In genomic region chr13:110347088-110347487, GRCh38 we compare ENCODE assay signal across 17 cellular contexts. TPM values are rescaled to one million over a fixed set of nuclear protein-coding genes. Genes with fewer than 3 reads are reported as not detected.
DNase-seq lines count a peak whose midpoint lies in the region; ATAC-seq and TF ChIP-seq lines count a peak whose summit lies in the region.
"Had no signal": no experiment of that assay in that cellular context is flagged by ENCODE, and none has a peak within 500 bp of the region (broad histone marks: within the 10 kb centered on the region; RNA-seq: fewer than 3 reads in every experiment).

No MANE protein-coding gene starts in this region.

- no TSS peak for BruUV-seq in MCF 10A (replicated peaks; lab: Mats Ljungman, UMichigan)

- H3K4me2 ChIP-seq in GM23248 (ENCODE audit: unreplicated experiment), result peak overlapping the region; percentile 70
- H3K4me2 ChIP-seq: GM23338 had no signal

- peaks cover 59% of the 10 kb centered on the region for H3K4me1 Mint-ChIP-seq in MCF 10A (ENCODE audit: insufficient read depth, unreplicated experiment)
- H3K4me1 Mint-ChIP-seq: activated B cell treated with CpG ODN at 0.5 μM for 24 hours; activated CD8-positive, alpha-beta memory T cell treated with anti-CD3 and anti-CD28 coated beads, Interleukin-2, amount 10 ng/mL, durations not matched to agents 7 days and 5 days had no signal

- H3K9me3 Mint-ChIP-seq in MCF 10A (ENCODE audit: unreplicated experiment), result no peaks in the 10 kb centered on the region
- H3K9me3 Mint-ChIP-seq: activated B cell treated with CpG ODN at 0.5 μM for 24 hours, GM23338 had no signal

- no peak for ATAC-seq in lower lobe of right lung
- ATAC-seq in HG03045 (IDR thresholded peaks at IDR 0.05; ENCODE audit: unreplicated experiment), result no peak
- ATAC-seq: activated CD8-positive, alpha-beta memory T cell treated with anti-CD3 and anti-CD28 coated beads, Interleukin-2, amount 10 ng/mL, durations not matched to agents 7 days and 5 days; GM23338; Panc1 had no signal

- H3F3A ChIP-seq in GM23248 (ENCODE audit: insufficient read depth), result peaks cover 18% of the 10 kb centered on the region

- no peak for TF ChIP-seq CTCF in MCF 10A (IDR thresholded peaks at IDR 0.05; ENCODE audit: unreplicated experiment)
- no peak for TF ChIP-seq CTCF in lower lobe of right lung (IDR thresholded peaks at IDR 0.05)
- no peak for TF ChIP-seq CTCF in GM13977 (IDR thresholded peaks at IDR 0.05; ENCODE audit: extremely low read depth, insufficient read depth, missing control alignments)

- CTCF ChIA-PET in MCF 10A (lab: Yijun Ruan, JAX), result interaction anchor here (0.6 to 2.0 kb wide), 2 partner anchors 65 to 1080 kb away, joined by 5 to 9 read pairs; no protein-coding TSS in a partner anchor

- H3K4me3 ChIP-seq in GM23248 (no peak overlapping the region), lower lobe of right lung (no peak overlapping the region), skin epidermis (no peak overlapping the region)
- H3K4me3 ChIP-seq: dorsolateral prefrontal cortex, GM23338, MG63, ovary, testis had no signal

- H3K9me3 ChIP-seq in GM23248 (ENCODE audit: low read depth) (no peaks in the 10 kb centered on the region), lower lobe of right lung (no peaks in the 10 kb centered on the region)
- H3K9me3 ChIP-seq: MG63, ovary, testis had no signal

- in situ Hi-C loops in GM23248 (cut with MboI), result no loop called here
- in situ Hi-C loops in GM13977 (cut with MboI; ENCODE audit: low pct_unique_long_range_greater_than_20kb, low sequenced_read_pairs, unreplicated experiment), result no loop called here

- no peak for DNase-seq in GM23248
- no peak for DNase-seq in MCF 10A (ENCODE audit: unreplicated experiment)
- DNase-seq in lower lobe of right lung, result no peak
- DNase-seq in GM13977 (ENCODE audit: low spot score), result no peak
- DNase-seq in NCI-H82 treated with DMSO at 0.1 percent for 48 hours (lab: John Stamatoyannopoulos, UW; ENCODE audit: unreplicated experiment), result no peak
- no peak for DNase-seq in DMS79 (lab: John Stamatoyannopoulos, UW)
- DNase-seq: activated B cell treated with CpG ODN at 0.5 μM for 24 hours; activated CD8-positive, alpha-beta memory T cell treated with anti-CD3 and anti-CD28 coated beads, Interleukin-2, amount 10 ng/mL, durations not matched to agents 7 days and 5 days; activated gamma-delta T cell treated with Interleukin-2 at 50 U/mL for 16 hours; dorsolateral prefrontal cortex; ovary; testis had no signal

- 90% methylated on average over 3 of the region's 3 CpGs for WGBS in GM23248 (ENCODE audit: low coverage in 1 of 2, low lambda C conversion rate in 2 of 2, missing lambda C conversion rate in 2 of 2), 2 experiments

- H3K27ac Mint-ChIP-seq in MCF 10A (ENCODE audit: low read depth, unreplicated experiment), result peak overlapping the region; percentile 95
- H3K27ac Mint-ChIP-seq: activated B cell treated with CpG ODN at 0.5 μM for 24 hours; activated CD8-positive, alpha-beta memory T cell treated with anti-CD3 and anti-CD28 coated beads, Interleukin-2, amount 10 ng/mL, durations not matched to agents 7 days and 5 days; GM23338 had no signal

- peaks cover 19% of the 10 kb centered on the region for H3K79me2 ChIP-seq in GM23248 (ENCODE audit: insufficient read depth)

- no peak overlapping the region for H3K9ac ChIP-seq in GM23248

- peaks cover 20% of the 10 kb centered on the region for H3K4me1 ChIP-seq in GM23248 (ENCODE audit: insufficient read depth)
- H3K4me1 ChIP-seq in lower lobe of right lung, result peaks cover 38% of the 10 kb centered on the region

- peak overlapping the region; percentile 77 for H3K27ac ChIP-seq in GM23248
- H3K27ac ChIP-seq in lower lobe of right lung, result peak overlapping the region; percentile 9
- H3K27ac ChIP-seq in skin epidermis, result peak overlapping the region in 12 of 21 experiments; percentile 6 to 64 (median 32)
- H3K27ac ChIP-seq: ovary had no signal

- intact Hi-C loops in MCF 10A (cut with micrococcal nuclease) (loop anchor here (2.0 kb wide), 1 partner anchor 40 kb away; the partner anchor contains the start of genes COL4A1 and COL4A2), lower lobe of right lung (cut with DNase I) (no loop called here)

- POLR2A ChIA-PET in MCF 10A (lab: Yijun Ruan, JAX), result interaction anchor here (0.7 to 2.7 kb wide), 7 partner anchors 27 to 519 kb away, joined by 3 to 22 read pairs (median 4); partner anchors contain the start of genes COL4A1 and COL4A2

- H3K36me3 ChIP-seq in GM23248 (ENCODE audit: low read depth) (no peaks in the 10 kb centered on the region), lower lobe of right lung (no peaks in the 10 kb centered on the region)
- H3K36me3 ChIP-seq: MG63, ovary had no signal

- no peak overlapping the region for H2AFZ ChIP-seq in GM23248
- H2AFZ ChIP-seq: GM23338 had no signal

- H3K27me3 Mint-ChIP-seq in MCF 10A (ENCODE audit: insufficient read depth, unreplicated experiment), result no peaks in the 10 kb centered on the region

- H3K27me3 ChIP-seq in GM23248 (replicated peaks; ENCODE audit: insufficient read depth), result no peaks in the 10 kb centered on the region
- H3K27me3 ChIP-seq in lower lobe of right lung (ENCODE audit: low read depth), result no peaks in the 10 kb centered on the region
- H3K27me3 ChIP-seq: MG63, ovary, testis had no signal

- H3K4me3 Mint-ChIP-seq in MCF 10A (ENCODE audit: unreplicated experiment), result peak overlapping the region; percentile 72
- H3K4me3 Mint-ChIP-seq: activated B cell treated with CpG ODN at 0.5 μM for 24 hours; activated CD8-positive, alpha-beta memory T cell treated with anti-CD3 and anti-CD28 coated beads, Interleukin-2, amount 10 ng/mL, durations not matched to agents 7 days and 5 days; GM23338 had no signal

- no peaks in the 10 kb centered on the region for H3K9me2 ChIP-seq in GM23248 (ENCODE audit: insufficient read depth)

- H4K20me1 ChIP-seq in GM23248 (ENCODE audit: insufficient read depth), result no peaks in the 10 kb centered on the region

- H3K36me3 Mint-ChIP-seq in MCF 10A (ENCODE audit: insufficient read depth, unreplicated experiment), result no peaks in the 10 kb centered on the region
- H3K36me3 Mint-ChIP-seq: activated CD8-positive, alpha-beta memory T cell treated with anti-CD3 and anti-CD28 coated beads, Interleukin-2, amount 10 ng/mL, durations not matched to agents 7 days and 5 days had no signal

RNA-seq across cellular contexts. Expression of gene COL4A2, which starts 40.0 kb away (rescaled TPM):
- 455 and 524 TPM in 2 replicates for total RNA-seq in GM23248 (2014; rRNA removed; shearing (Covaris generic))
- polyA plus RNA-seq in GM23248 (2016; fragmentation: Nextera tagmentation; extraction: Ambion mirVana), result 137 and 146 TPM in 2 replicates
- total RNA-seq in MCF 10A (2022) (54.6 and 66.0 TPM in 2 replicates), lower lobe of right lung (185 TPM)
- total RNA-seq: activated B cell treated with CpG ODN at 0.5 μM for 24 hours; activated CD8-positive, alpha-beta memory T cell treated with anti-CD3 and anti-CD28 coated beads, Interleukin-2, amount 10 ng/mL, durations not matched to agents 7 days and 5 days had no signal

RNA-seq across cellular contexts. Expression of gene COL4A1, which starts 40.1 kb away (rescaled TPM):
- 519 and 549 TPM in 2 replicates for total RNA-seq in GM23248 (2014; rRNA removed; shearing (Covaris generic))
- 183 and 184 TPM in 2 replicates for polyA plus RNA-seq in GM23248 (2016; fragmentation: Nextera tagmentation; extraction: Ambion mirVana)
- total RNA-seq in MCF 10A (2022) (25.9 and 42.1 TPM in 2 replicates), lower lobe of right lung (161 TPM)
- total RNA-seq: activated B cell treated with CpG ODN at 0.5 μM for 24 hours; activated CD8-positive, alpha-beta memory T cell treated with anti-CD3 and anti-CD28 coated beads, Interleukin-2, amount 10 ng/mL, durations not matched to agents 7 days and 5 days had no signal

Comparison
In these comparisons a context has a peak if more than half of its experiments do, and no peak if none do; other contexts are left out.
1. H3K27ac ChIP-seq: peak in every context shown above with its lines; median percentile 77 in GM23248; 32 in skin epidermis; 9 in lower lobe of right lung.